ENCODE assay signal across 13 cellular contexts in the genomic region with DNA sequence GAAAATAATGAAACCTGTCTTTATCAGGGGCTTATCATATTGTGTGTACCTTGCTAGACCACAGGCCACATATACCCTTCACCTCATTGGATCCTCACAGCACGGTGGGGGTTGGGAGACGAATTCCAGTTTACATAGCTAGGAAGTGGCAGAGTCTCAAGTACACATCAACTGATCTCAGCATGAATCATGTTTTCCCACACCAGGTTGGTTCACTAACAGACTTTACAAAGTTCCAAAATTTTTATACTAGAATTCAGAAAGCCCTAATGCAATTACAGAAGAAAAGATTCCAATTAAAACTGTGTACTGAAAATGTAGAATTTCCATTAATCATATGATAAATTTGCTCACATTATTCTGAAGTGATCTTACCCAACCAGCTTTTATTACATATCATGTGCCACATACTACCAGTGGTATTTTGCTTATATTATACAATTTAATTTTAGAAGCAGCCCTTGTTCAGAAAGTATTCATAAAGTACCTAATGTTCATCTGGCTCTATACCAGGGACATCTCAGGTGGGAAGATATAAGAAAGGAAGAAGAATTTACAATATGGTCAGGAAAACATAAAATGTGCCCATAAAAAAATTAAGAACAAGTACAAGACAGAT.
DNase-seq lines count a peak whose midpoint lies in the region; TF ChIP-seq lines count a peak whose summit lies in the region.
"Had no signal": no experiment of that assay in that cellular context is flagged by ENCODE, and none has a peak within 500 bp of the region (broad histone marks: within the 10 kb centered on the region; RNA-seq: fewer than 3 reads in every experiment).

No MANE protein-coding gene starts in this region.

- H3K9me3 ChIP-seq in SK-N-SH (no peaks in the 10 kb centered on the region), ovary (no peaks in the 10 kb centered on the region)

- no peak for TF ChIP-seq POLR2A in ovary (IDR thresholded peaks at IDR 0.05)

- no peak overlapping the region for H2AFZ ChIP-seq in SK-N-SH (ENCODE audit: low read depth)

- DNase-seq in H4 (ENCODE audit: low spot score) (peak; percentile 61), SK-N-SH (no peak), fibroblast of mammary gland (ENCODE audit: low read depth) (peak; percentile 75), ovary (no peak), NCI-H2227 treated with DMSO at 0.1 percent for 48 hours (lab: John Stamatoyannopoulos, UW) (no peak), cerebellar nuclear complex (lab: John Stamatoyannopoulos, UW) (no peak), amygdala (lab: John Stamatoyannopoulos, UW) (no peak)
- DNase-seq: activated naive CD8-positive, alpha-beta T cell treated with anti-CD3 and anti-CD28 coated beads, Interleukin-2, amount 50 U/mL, for 24 hours; immature natural killer cell; NCI-H2081; OCI-M1 had no signal

- CTCF ChIA-PET in SK-N-SH (lab: Yijun Ruan, JAX), result no interaction called here

- H3K79me2 ChIP-seq in SK-N-SH (ENCODE audit: insufficient read depth), result no peaks in the 10 kb centered on the region

- H4K20me1 ChIP-seq in SK-N-SH (ENCODE audit: insufficient read depth), result no peaks in the 10 kb centered on the region

- peaks cover 4 to 24% of the 10 kb centered on the region in 2 experiments for H3K4me1 ChIP-seq in SK-N-SH (ENCODE audit: control insufficient read depth in 1 of 2, insufficient read depth in 2 of 2, low read depth in 1 of 2, low read length in 1 of 2)
- H3K4me1 ChIP-seq in rectal smooth muscle tissue (ENCODE audit: control insufficient read depth, insufficient read depth, low read length), result peaks cover 13% of the 10 kb centered on the region
- no peaks in the 10 kb centered on the region for H3K4me1 ChIP-seq in ovary (ENCODE audit: insufficient read depth)

- no peak overlapping the region for H3K4me3 ChIP-seq in SK-N-SH (ENCODE audit: low read depth in 2 of 2, low read length in 1 of 2)
- no peak overlapping the region for H3K4me3 ChIP-seq in fibroblast of mammary gland (ENCODE audit: control insufficient read depth, low read depth, low read length)
- no peak overlapping the region for H3K4me3 ChIP-seq in rectal smooth muscle tissue (ENCODE audit: low read length)
- no peak overlapping the region for H3K4me3 ChIP-seq in ovary
- H3K4me3 ChIP-seq: GM12878 had no signal

- no peaks in the 10 kb centered on the region for H3K9me2 ChIP-seq in SK-N-SH

- peaks cover 28% of the 10 kb centered on the region for H3F3A ChIP-seq in SK-N-SH (replicated peaks; ENCODE audit: insufficient read depth)

- H3K9ac ChIP-seq in SK-N-SH (no peak overlapping the region), rectal smooth muscle tissue (ENCODE audit: low read length) (no peak overlapping the region)

- TF ChIP-seq CTCF in SK-N-SH (IDR thresholded peaks at IDR 0.05) (no peak), fibroblast of mammary gland (conservative IDR thresholded peaks at IDR 0.05; ENCODE audit: control insufficient read depth, insufficient read depth, low read depth, low read length) (no peak), ovary (IDR thresholded peaks at IDR 0.05) (no peak)

- POLR2A ChIA-PET in SK-N-SH (lab: Yijun Ruan, JAX), result no interaction called here

- no peak for TF ChIP-seq RAD21 in SK-N-SH (IDR thresholded peaks at IDR 0.05; ENCODE audit: low read length)

- H3K27ac ChIP-seq in SK-N-SH (ENCODE audit: low read depth in 2 of 2, low read length in 1 of 2), result peak overlapping the region in 1 of 2 experiments; percentile 68; a peak in 2 of 4 replicates
- peak overlapping the region; percentile 27 for H3K27ac ChIP-seq in rectal smooth muscle tissue (ENCODE audit: low read depth, low read length)
- H3K27ac ChIP-seq in ovary, result no peak overlapping the region

- WGBS in SK-N-SH (ENCODE audit: low lambda C conversion rate), result 37% methylated on average over 2 of the region's 2 CpGs
- WGBS in ovary, 3 donors, result 87 to 94% (median 88%) methylated on average over 2 of the region's 2 CpGs

- H3K36me3 ChIP-seq in SK-N-SH (replicated peaks in 1 of 2; ENCODE audit: control insufficient read depth in 1 of 2, insufficient read depth in 2 of 2, low read length in 1 of 2) (no peaks in the 10 kb centered on the region), rectal smooth muscle tissue (ENCODE audit: control insufficient read depth, insufficient read depth, low read length) (no peaks in the 10 kb centered on the region), ovary (no peaks in the 10 kb centered on the region)

- TF ChIP-seq EP300 in SK-N-SH (IDR thresholded peaks at IDR 0.05; ENCODE audit: borderline replicate concordance in 1 of 2, low read depth in 1 of 2, low read length in 1 of 2) (peak in 1 of 2 experiments; percentile 68; a peak in 1 of 4 replicates), ovary (IDR thresholded peaks at IDR 0.05) (no peak)

- no peaks in the 10 kb centered on the region for H3K27me3 ChIP-seq in SK-N-SH (ENCODE audit: insufficient read depth)
- no peaks in the 10 kb centered on the region for H3K27me3 ChIP-seq in rectal smooth muscle tissue (ENCODE audit: control insufficient read depth, insufficient read depth, low read length)
- no peaks in the 10 kb centered on the region for H3K27me3 ChIP-seq in ovary

- no peak overlapping the region for H3K4me2 ChIP-seq in SK-N-SH

- intact Hi-C loops in ovary (cut with DNase I), result no loop called here

TF ChIP-seq in SK-N-SH, 30 proteins besides CTCF, POLR2A, EP300 and RAD21:
- TF ChIP-seq TCF12 (IDR thresholded peaks at IDR 0.05), result peak; percentile 54; the same call in 1 of the 2 replicates
- no peak for TF ChIP-seq YY1 (IDR thresholded peaks at IDR 0.05; ENCODE audit: low read depth)
- TF ChIP-seq, protein P1, sequence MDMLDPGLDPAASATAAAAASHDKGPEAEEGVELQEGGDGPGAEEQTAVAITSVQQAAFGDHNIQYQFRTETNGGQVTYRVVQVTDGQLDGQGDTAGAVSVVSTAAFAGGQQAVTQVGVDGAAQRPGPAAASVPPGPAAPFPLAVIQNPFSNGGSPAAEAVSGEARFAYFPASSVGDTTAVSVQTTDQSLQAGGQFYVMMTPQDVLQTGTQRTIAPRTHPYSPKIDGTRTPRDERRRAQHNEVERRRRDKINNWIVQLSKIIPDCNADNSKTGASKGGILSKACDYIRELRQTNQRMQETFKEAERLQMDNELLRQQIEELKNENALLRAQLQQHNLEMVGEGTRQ (IDR thresholded peaks at IDR 0.05; ENCODE audit: borderline replicate concordance, low read depth, low read length), result no peak
- peak; percentile 72 for TF ChIP-seq FOSL2 (IDR thresholded peaks at IDR 0.05; ENCODE audit: borderline replicate concordance, low read depth)
- TF ChIP-seq EZH2phosphoT487 (IDR thresholded peaks at IDR 0.05; ENCODE audit: borderline replicate concordance, low read depth), result no peak
- peak; percentile 31; the same call in 1 of the 2 replicates for TF ChIP-seq PBX3 (IDR thresholded peaks at IDR 0.05)
- no peak for TF ChIP-seq GATA2 (CRISPR knock-in tag; IDR thresholded peaks at IDR 0.05)

Comparison
In these comparisons a context has a peak if more than half of its experiments do, and no peak if none do; other contexts are left out.
1. DNase-seq: peak in H4 (single experiment) and fibroblast of mammary gland (single experiment); none in SK-N-SH (single experiment), ovary (0 of 5), NCI-H2227 treated with DMSO at 0.1 percent for 48 hours (single experiment), cerebellar nuclear complex (0 of 2) and amygdala (0 of 56).